Comparison of ENCODE assay signal across 2 cellular contexts in the genomic region with DNA sequence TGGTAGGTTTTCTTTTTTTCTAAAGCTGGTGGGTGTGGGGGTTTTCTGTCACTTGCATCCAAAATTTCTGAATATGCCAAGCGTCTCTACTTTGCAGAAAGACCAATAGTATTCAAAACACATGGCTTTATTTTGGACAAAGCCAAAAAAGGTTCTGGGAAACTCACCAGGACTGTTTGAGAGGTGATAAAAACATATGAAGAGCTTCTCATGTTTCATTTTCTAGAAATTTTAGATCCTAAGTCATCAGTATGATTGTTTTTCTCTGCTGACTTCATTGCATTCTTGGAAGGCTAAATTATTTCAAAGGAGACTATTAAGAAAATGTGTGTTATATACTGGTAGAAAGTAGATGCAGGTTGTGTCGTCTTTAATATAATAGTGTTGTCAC.
TF ChIP-seq lines count a peak whose summit lies in the region.

No MANE protein-coding gene starts in this region.

TF ChIP-seq in A549, 52 proteins besides CTCF, POLR2A, EP300 and RAD21 (continued from another document):
- TF ChIP-seq, protein P1, sequence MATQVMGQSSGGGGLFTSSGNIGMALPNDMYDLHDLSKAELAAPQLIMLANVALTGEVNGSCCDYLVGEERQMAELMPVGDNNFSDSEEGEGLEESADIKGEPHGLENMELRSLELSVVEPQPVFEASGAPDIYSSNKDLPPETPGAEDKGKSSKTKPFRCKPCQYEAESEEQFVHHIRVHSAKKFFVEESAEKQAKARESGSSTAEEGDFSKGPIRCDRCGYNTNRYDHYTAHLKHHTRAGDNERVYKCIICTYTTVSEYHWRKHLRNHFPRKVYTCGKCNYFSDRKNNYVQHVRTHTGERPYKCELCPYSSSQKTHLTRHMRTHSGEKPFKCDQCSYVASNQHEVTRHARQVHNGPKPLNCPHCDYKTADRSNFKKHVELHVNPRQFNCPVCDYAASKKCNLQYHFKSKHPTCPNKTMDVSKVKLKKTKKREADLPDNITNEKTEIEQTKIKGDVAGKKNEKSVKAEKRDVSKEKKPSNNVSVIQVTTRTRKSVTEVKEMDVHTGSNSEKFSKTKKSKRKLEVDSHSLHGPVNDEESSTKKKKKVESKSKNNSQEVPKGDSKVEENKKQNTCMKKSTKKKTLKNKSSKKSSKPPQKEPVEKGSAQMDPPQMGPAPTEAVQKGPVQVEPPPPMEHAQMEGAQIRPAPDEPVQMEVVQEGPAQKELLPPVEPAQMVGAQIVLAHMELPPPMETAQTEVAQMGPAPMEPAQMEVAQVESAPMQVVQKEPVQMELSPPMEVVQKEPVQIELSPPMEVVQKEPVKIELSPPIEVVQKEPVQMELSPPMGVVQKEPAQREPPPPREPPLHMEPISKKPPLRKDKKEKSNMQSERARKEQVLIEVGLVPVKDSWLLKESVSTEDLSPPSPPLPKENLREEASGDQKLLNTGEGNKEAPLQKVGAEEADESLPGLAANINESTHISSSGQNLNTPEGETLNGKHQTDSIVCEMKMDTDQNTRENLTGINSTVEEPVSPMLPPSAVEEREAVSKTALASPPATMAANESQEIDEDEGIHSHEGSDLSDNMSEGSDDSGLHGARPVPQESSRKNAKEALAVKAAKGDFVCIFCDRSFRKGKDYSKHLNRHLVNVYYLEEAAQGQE (IDR thresholded peaks at IDR 0.05): no peak
- TF ChIP-seq KDM5A (IDR thresholded peaks at IDR 0.05) (no peak), ZFP36 (IDR thresholded peaks at IDR 0.05; ENCODE audit: borderline replicate concordance, partially characterized antibody) (no peak), GATA3 (IDR thresholded peaks at IDR 0.05; ENCODE audit: borderline replicate concordance) (no peak), HDAC2 (IDR thresholded peaks at IDR 0.05) (no peak), CHD2 (IDR thresholded peaks at IDR 0.05; ENCODE audit: low read length, partially characterized antibody) (no peak), ZC3H11A (IDR thresholded peaks at IDR 0.05) (no peak), HEYL (CRISPR knock-in tag; IDR thresholded peaks at IDR 0.05) (no peak), NFE2L2 (conservative IDR thresholded peaks at IDR 0.05; ENCODE audit: low read length) (no peak), TFCP2L1 (CRISPR knock-in tag; IDR thresholded peaks at IDR 0.05) (no peak), NR3C1 (IDR thresholded peaks at IDR 0.05) (no peak), ESRRA (IDR thresholded peaks at IDR 0.05; ENCODE audit: borderline replicate concordance, low read length) (no peak)
- TF ChIP-seq, protein P2, sequence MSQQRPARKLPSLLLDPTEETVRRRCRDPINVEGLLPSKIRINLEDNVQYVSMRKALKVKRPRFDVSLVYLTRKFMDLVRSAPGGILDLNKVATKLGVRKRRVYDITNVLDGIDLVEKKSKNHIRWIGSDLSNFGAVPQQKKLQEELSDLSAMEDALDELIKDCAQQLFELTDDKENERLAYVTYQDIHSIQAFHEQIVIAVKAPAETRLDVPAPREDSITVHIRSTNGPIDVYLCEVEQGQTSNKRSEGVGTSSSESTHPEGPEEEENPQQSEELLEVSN (IDR thresholded peaks at IDR 0.05; ENCODE audit: borderline replicate concordance, low read depth): no peak
- TF ChIP-seq, protein P3, sequence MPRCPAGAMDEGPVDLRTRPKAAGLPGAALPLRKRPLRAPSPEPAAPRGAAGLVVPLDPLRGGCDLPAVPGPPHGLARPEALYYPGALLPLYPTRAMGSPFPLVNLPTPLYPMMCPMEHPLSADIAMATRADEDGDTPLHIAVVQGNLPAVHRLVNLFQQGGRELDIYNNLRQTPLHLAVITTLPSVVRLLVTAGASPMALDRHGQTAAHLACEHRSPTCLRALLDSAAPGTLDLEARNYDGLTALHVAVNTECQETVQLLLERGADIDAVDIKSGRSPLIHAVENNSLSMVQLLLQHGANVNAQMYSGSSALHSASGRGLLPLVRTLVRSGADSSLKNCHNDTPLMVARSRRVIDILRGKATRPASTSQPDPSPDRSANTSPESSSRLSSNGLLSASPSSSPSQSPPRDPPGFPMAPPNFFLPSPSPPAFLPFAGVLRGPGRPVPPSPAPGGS (IDR thresholded peaks at IDR 0.05): no peak
TF ChIP-seq in A549: peak in this region for 0.

TF ChIP-seq in liver, 16 proteins besides CTCF, POLR2A, EP300 and RAD21 (continued from another document):
- TF ChIP-seq, protein P1 (IDR thresholded peaks at IDR 0.05): no peak
- TF ChIP-seq FOXA2 (IDR thresholded peaks at IDR 0.05) (no peak), YY1 (IDR thresholded peaks at IDR 0.05) (no peak), NR2F2 (IDR thresholded peaks at IDR 0.05) (no peak), JUND (IDR thresholded peaks at IDR 0.05) (no peak), HNF4G (IDR thresholded peaks at IDR 0.05) (no peak)
- TF ChIP-seq, protein P4, sequence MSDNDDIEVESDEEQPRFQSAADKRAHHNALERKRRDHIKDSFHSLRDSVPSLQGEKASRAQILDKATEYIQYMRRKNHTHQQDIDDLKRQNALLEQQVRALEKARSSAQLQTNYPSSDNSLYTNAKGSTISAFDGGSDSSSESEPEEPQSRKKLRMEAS (IDR thresholded peaks at IDR 0.05): no peak
- TF ChIP-seq, protein P5, sequence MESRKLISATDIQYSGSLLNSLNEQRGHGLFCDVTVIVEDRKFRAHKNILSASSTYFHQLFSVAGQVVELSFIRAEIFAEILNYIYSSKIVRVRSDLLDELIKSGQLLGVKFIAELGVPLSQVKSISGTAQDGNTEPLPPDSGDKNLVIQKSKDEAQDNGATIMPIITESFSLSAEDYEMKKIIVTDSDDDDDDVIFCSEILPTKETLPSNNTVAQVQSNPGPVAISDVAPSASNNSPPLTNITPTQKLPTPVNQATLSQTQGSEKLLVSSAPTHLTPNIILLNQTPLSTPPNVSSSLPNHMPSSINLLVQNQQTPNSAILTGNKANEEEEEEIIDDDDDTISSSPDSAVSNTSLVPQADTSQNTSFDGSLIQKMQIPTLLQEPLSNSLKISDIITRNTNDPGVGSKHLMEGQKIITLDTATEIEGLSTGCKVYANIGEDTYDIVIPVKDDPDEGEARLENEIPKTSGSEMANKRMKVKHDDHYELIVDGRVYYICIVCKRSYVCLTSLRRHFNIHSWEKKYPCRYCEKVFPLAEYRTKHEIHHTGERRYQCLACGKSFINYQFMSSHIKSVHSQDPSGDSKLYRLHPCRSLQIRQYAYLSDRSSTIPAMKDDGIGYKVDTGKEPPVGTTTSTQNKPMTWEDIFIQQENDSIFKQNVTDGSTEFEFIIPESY (IDR thresholded peaks at IDR 0.05): no peak
TF ChIP-seq in liver: peak in this region for 0.
